Comparison of ENCODE assay signal across 2 cellular contexts in genomic region chr4:112753333-112753732, GRCh38.
TF ChIP-seq lines count a peak whose summit lies in the region.

No MANE protein-coding gene starts in this region.

TF ChIP-seq in GM23338, 12 proteins besides CTCF, POLR2A, EP300 and RAD21 (continued from another document):
- TF ChIP-seq, protein P1, sequence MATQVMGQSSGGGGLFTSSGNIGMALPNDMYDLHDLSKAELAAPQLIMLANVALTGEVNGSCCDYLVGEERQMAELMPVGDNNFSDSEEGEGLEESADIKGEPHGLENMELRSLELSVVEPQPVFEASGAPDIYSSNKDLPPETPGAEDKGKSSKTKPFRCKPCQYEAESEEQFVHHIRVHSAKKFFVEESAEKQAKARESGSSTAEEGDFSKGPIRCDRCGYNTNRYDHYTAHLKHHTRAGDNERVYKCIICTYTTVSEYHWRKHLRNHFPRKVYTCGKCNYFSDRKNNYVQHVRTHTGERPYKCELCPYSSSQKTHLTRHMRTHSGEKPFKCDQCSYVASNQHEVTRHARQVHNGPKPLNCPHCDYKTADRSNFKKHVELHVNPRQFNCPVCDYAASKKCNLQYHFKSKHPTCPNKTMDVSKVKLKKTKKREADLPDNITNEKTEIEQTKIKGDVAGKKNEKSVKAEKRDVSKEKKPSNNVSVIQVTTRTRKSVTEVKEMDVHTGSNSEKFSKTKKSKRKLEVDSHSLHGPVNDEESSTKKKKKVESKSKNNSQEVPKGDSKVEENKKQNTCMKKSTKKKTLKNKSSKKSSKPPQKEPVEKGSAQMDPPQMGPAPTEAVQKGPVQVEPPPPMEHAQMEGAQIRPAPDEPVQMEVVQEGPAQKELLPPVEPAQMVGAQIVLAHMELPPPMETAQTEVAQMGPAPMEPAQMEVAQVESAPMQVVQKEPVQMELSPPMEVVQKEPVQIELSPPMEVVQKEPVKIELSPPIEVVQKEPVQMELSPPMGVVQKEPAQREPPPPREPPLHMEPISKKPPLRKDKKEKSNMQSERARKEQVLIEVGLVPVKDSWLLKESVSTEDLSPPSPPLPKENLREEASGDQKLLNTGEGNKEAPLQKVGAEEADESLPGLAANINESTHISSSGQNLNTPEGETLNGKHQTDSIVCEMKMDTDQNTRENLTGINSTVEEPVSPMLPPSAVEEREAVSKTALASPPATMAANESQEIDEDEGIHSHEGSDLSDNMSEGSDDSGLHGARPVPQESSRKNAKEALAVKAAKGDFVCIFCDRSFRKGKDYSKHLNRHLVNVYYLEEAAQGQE (IDR thresholded peaks at IDR 0.05; ENCODE audit: unreplicated experiment), result no peak
- TF ChIP-seq ZNF114 (CRISPR knock-in tag; IDR thresholded peaks at IDR 0.05), result peak; percentile 80; the same call in 1 of the 2 replicates

TF ChIP-seq in WTC11, 78 proteins besides CTCF, POLR2A, EP300 and RAD21:
- TF ChIP-seq, protein P2, sequence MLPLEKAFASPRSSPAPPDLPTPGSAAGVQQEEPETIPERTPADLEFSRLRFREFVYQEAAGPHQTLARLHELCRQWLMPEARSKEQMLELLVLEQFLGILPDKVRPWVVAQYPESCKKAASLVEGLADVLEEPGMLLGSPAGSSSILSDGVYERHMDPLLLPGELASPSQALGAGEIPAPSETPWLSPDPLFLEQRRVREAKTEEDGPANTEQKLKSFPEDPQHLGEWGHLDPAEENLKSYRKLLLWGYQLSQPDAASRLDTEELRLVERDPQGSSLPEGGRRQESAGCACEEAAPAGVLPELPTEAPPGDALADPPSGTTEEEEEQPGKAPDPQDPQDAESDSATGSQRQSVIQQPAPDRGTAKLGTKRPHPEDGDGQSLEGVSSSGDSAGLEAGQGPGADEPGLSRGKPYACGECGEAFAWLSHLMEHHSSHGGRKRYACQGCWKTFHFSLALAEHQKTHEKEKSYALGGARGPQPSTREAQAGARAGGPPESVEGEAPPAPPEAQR (CRISPR knock-in tag; IDR thresholded peaks at IDR 0.05), result peak; percentile 90; the same call in 1 of the 2 replicates
- TF ChIP-seq ZNF423 (CRISPR knock-in tag; IDR thresholded peaks at IDR 0.05), result 0 out of 2 replicates have a peak, but pooled peaks have one; percentile 43
- TF ChIP-seq, protein P3, sequence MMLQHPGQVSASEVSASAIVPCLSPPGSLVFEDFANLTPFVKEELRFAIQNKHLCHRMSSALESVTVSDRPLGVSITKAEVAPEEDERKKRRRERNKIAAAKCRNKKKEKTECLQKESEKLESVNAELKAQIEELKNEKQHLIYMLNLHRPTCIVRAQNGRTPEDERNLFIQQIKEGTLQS (CRISPR knock-in tag; conservative IDR thresholded peaks at IDR 0.05), result no peak
- TF ChIP-seq ARID4B (CRISPR knock-in tag; IDR thresholded peaks at IDR 0.05; ENCODE audit: borderline replicate concordance), result no peak
- TF ChIP-seq MXD4 (CRISPR knock-in tag; IDR thresholded peaks at IDR 0.05; ENCODE audit: borderline replicate concordance), result peak; percentile 55; the same call in 1 of the 2 replicates
